Comparison of ENCODE assay signal across 1 cellular context in the genomic region with DNA sequence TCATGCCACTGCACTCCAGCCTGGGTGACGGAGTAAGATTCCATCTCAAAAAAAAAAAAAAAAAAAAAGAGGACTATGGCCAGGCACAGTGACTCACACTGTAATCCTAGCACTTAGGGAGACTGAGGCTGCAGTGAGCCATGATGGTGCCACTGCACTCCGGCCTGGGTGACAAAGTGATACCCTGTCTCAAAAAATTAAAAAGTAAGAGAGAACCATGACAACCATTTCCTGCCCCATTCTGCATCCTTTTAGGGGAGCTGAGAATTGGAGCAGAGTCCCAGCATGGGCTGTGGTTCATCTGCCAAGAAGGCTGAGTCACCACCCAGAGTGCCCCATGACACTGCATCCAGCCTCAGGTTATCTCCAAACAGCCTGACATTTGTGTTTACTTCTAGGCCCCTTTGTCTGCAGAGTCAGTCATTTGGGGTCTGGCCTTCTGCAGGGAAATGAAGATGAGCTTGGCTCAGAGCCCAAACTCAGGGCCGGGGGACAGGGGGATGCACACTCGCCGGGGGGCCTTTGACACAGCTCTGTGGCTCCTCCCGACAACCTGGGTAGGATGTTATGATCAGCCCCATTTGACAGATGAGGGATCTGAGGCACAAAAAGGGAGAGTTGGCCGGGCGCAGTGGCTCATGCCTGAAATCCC.
TF ChIP-seq lines count a peak whose summit lies in the region.

No MANE protein-coding gene starts in this region.

TF ChIP-seq in HepG2, 621 proteins besides CTCF, POLR2A, EP300 and RAD21 (continued from another document):
- TF ChIP-seq HNF4G (IDR thresholded peaks at IDR 0.05; ENCODE audit: borderline replicate concordance, low read depth, low read length) (0 out of 2 replicates have a peak, but pooled peaks have one; percentile 9), HNF4G (CRISPR knock-in tag; IDR thresholded peaks at IDR 0.05; ENCODE audit: borderline replicate concordance, low read depth) (no peak), TARDBP (CRISPR knock-in tag; IDR thresholded peaks at IDR 0.05) (no peak), NRL (CRISPR knock-in tag; IDR thresholded peaks at IDR 0.05; ENCODE audit: borderline replicate concordance) (no peak), HOXA5 (CRISPR knock-in tag; IDR thresholded peaks at IDR 0.05) (no peak), ATF7 (IDR thresholded peaks at IDR 0.05) (no peak), ATF7 (CRISPR knock-in tag; IDR thresholded peaks at IDR 0.05) (no peak), TOPORS (CRISPR knock-in tag; IDR thresholded peaks at IDR 0.05) (no peak), KDM1A (CRISPR knock-in tag; IDR thresholded peaks at IDR 0.05) (no peak), ZNF501 (CRISPR knock-in tag; IDR thresholded peaks at IDR 0.05) (peak; percentile 30; the same call in 1 of the 2 replicates), MAFG (CRISPR knock-in tag; IDR thresholded peaks at IDR 0.05) (peak; percentile 88), ZNF552 (CRISPR knock-in tag; IDR thresholded peaks at IDR 0.05; ENCODE audit: borderline replicate concordance) (no peak)
- TF ChIP-seq, protein P1, sequence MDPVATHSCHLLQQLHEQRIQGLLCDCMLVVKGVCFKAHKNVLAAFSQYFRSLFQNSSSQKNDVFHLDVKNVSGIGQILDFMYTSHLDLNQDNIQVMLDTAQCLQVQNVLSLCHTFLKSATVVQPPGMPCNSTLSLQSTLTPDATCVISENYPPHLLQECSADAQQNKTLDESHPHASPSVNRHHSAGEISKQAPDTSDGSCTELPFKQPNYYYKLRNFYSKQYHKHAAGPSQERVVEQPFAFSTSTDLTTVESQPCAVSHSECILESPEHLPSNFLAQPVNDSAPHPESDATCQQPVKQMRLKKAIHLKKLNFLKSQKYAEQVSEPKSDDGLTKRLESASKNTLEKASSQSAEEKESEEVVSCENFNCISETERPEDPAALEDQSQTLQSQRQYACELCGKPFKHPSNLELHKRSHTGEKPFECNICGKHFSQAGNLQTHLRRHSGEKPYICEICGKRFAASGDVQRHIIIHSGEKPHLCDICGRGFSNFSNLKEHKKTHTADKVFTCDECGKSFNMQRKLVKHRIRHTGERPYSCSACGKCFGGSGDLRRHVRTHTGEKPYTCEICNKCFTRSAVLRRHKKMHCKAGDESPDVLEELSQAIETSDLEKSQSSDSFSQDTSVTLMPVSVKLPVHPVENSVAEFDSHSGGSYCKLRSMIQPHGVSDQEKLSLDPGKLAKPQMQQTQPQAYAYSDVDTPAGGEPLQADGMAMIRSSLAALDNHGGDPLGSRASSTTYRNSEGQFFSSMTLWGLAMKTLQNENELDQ (CRISPR knock-in tag; IDR thresholded peaks at IDR 0.05; ENCODE audit: borderline replicate concordance) = no peak
- TF ChIP-seq, protein P2, sequence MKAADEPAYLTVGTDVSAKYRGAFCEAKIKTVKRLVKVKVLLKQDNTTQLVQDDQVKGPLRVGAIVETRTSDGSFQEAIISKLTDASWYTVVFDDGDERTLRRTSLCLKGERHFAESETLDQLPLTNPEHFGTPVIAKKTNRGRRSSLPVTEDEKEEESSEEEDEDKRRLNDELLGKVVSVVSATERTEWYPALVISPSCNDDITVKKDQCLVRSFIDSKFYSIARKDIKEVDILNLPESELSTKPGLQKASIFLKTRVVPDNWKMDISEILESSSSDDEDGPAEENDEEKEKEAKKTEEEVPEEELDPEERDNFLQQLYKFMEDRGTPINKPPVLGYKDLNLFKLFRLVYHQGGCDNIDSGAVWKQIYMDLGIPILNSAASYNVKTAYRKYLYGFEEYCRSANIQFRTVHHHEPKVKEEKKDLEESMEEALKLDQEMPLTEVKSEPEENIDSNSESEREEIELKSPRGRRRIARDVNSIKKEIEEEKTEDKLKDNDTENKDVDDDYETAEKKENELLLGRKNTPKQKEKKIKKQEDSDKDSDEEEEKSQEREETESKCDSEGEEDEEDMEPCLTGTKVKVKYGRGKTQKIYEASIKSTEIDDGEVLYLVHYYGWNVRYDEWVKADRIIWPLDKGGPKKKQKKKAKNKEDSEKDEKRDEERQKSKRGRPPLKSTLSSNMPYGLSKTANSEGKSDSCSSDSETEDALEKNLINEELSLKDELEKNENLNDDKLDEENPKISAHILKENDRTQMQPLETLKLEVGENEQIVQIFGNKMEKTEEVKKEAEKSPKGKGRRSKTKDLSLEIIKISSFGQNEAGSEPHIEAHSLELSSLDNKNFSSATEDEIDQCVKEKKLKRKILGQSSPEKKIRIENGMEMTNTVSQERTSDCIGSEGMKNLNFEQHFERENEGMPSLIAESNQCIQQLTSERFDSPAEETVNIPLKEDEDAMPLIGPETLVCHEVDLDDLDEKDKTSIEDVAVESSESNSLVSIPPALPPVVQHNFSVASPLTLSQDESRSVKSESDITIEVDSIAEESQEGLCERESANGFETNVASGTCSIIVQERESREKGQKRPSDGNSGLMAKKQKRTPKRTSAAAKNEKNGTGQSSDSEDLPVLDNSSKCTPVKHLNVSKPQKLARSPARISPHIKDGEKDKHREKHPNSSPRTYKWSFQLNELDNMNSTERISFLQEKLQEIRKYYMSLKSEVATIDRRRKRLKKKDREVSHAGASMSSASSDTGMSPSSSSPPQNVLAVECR (CRISPR knock-in tag; IDR thresholded peaks at IDR 0.05; ENCODE audit: borderline replicate concordance) = 0 out of 2 replicates have a peak, but pooled peaks have one; percentile 23
